17 cellular contexts compared by ENCODE assay signal in genomic region chrY:12289415-12289814, GRCh38.
A peak's percentile ranks its signal among the peaks of the same experiment; 100 is the strongest.
DNase-seq lines count a peak whose midpoint lies in the region; ATAC-seq and TF ChIP-seq lines count a peak whose summit lies in the region.
"Had no signal": no experiment of that assay in that cellular context is flagged by ENCODE, and none has a peak within 500 bp of the region (broad histone marks: within the 10 kb centered on the region; RNA-seq: fewer than 3 reads in every experiment).

No MANE protein-coding gene starts in this region.

- ATAC-seq in activated T-cell treated with anti-CD3 and anti-CD28 coated beads, Interleukin-2, amount 50 U/mL, for 72 hours (replicated peaks in 1 of 2) = peak in 1 of 2 donors; percentile 26
- no peak for ATAC-seq in CD8-positive, alpha-beta T cell
- ATAC-seq in activated T-helper 17 cell treated with anti-CD3 and anti-CD28 coated beads, Interleukin-2, amount 50 U/mL, for 72 hours (replicated peaks) = peak; percentile 35
- no peak for ATAC-seq in HG03378 (IDR thresholded peaks at IDR 0.05; ENCODE audit: unreplicated experiment)
- ATAC-seq: HCT116 had no signal

- H3K4me3 ChIP-seq in CD8-positive, alpha-beta T cell (ENCODE audit: low read depth, low read length) = no peak overlapping the region
- H3K4me3 ChIP-seq in MG63 = peak overlapping the region; percentile 20

- H3K9me3 Mint-ChIP-seq in activated T-cell treated with anti-CD3 and anti-CD28 coated beads, Interleukin-2, amount 50 U/mL, for 72 hours = no peaks in the 10 kb centered on the region
- no peaks in the 10 kb centered on the region for H3K9me3 Mint-ChIP-seq in CD8-positive, alpha-beta T cell
- H3K9me3 Mint-ChIP-seq in activated T-helper 17 cell treated with anti-CD3 and anti-CD28 coated beads, Interleukin-2, amount 50 U/mL, for 72 hours = peaks cover 3% of the 10 kb centered on the region

- intact Hi-C loops in CD8-positive, alpha-beta T cell (cut with DNase I, micrococcal nuclease) = no loop called here

- no peaks in the 10 kb centered on the region for H3K4me1 ChIP-seq in CD8-positive, alpha-beta T cell (ENCODE audit: insufficient read depth, low read length)

- no peaks in the 10 kb centered on the region for H3K27me3 ChIP-seq in CD8-positive, alpha-beta T cell (ENCODE audit: insufficient read depth, low read length)
- no peaks in the 10 kb centered on the region for H3K27me3 ChIP-seq in MG63

- POLR2A ChIA-PET in CD8-positive, alpha-beta T cell (lab: Charles Lee) = no interaction called here

- no peaks in the 10 kb centered on the region for H3K27me3 Mint-ChIP-seq in activated T-cell treated with anti-CD3 and anti-CD28 coated beads, Interleukin-2, amount 50 U/mL, for 72 hours (ENCODE audit: low read depth)
- peaks cover 4% of the 10 kb centered on the region for H3K27me3 Mint-ChIP-seq in CD8-positive, alpha-beta T cell (ENCODE audit: low read depth)
- H3K27me3 Mint-ChIP-seq in activated T-helper 17 cell treated with anti-CD3 and anti-CD28 coated beads, Interleukin-2, amount 50 U/mL, for 72 hours = peaks cover 21% of the 10 kb centered on the region

- CTCF ChIA-PET in CD8-positive, alpha-beta T cell (lab: Charles Lee) = no interaction called here

- no peak overlapping the region for H3K27ac ChIP-seq in CD8-positive, alpha-beta T cell (ENCODE audit: low read depth, low read length)

- H3K27ac Mint-ChIP-seq in activated T-cell treated with anti-CD3 and anti-CD28 coated beads, Interleukin-2, amount 50 U/mL, for 72 hours = peak overlapping the region; percentile 27
- H3K27ac Mint-ChIP-seq in CD8-positive, alpha-beta T cell = peak overlapping the region; percentile 49
- H3K27ac Mint-ChIP-seq in activated T-helper 17 cell treated with anti-CD3 and anti-CD28 coated beads, Interleukin-2, amount 50 U/mL, for 72 hours = peak overlapping the region; percentile 9

- DNase-seq in activated T-cell treated with anti-CD3 and anti-CD28 coated beads, Interleukin-2, amount 50 U/mL, for 72 hours = no peak
- DNase-seq in activated T-cell treated with anti-CD3 and anti-CD28 coated beads for 4 hours (no peak), MG63 (no peak), NCI-H1436 (lab: John Stamatoyannopoulos, UW) (no peak)
- no peak for DNase-seq in CD8-positive, alpha-beta T cell
- no peak for DNase-seq in stimulated activated CD4-positive, alpha-beta T cell treated with anti-CD3 and anti-CD28 coated beads, Interleukin-15, amount 100 ng/mL, for 24 hours
- DNase-seq: DMS153, NCI-H1092 treated with DMSO at 0.1 percent for 48 hours, NCI-H1436 treated with DMSO at 0.1 percent for 48 hours, NCI-H187 treated with DMSO at 0.1 percent for 48 hours, NCI-H2171 treated with DMSO at 0.1 percent for 48 hours, NCI-H345, NCI-H524 treated with DMSO at 0.1 percent for 48 hours, NCI-H774 had no signal

- TF ChIP-seq CTCF in CD8-positive, alpha-beta T cell (IDR thresholded peaks at IDR 0.05) = no peak

- peak overlapping the region in 1 of 2 donors; percentile 13 for H3K4me3 Mint-ChIP-seq in activated T-cell treated with anti-CD3 and anti-CD28 coated beads, Interleukin-2, amount 50 U/mL, for 72 hours
- H3K4me3 Mint-ChIP-seq in CD8-positive, alpha-beta T cell = peak overlapping the region; percentile 38
- H3K4me3 Mint-ChIP-seq in activated T-helper 17 cell treated with anti-CD3 and anti-CD28 coated beads, Interleukin-2, amount 50 U/mL, for 72 hours = peak overlapping the region; percentile 8

- no peaks in the 10 kb centered on the region for H3K36me3 ChIP-seq in CD8-positive, alpha-beta T cell (ENCODE audit: insufficient read depth, low read length)
- H3K36me3 ChIP-seq in MG63 = no peaks in the 10 kb centered on the region

- no peaks in the 10 kb centered on the region for H3K36me3 Mint-ChIP-seq in activated T-cell treated with anti-CD3 and anti-CD28 coated beads, Interleukin-2, amount 50 U/mL, for 72 hours (ENCODE audit: insufficient read depth in 2 of 2)
- no peaks in the 10 kb centered on the region for H3K36me3 Mint-ChIP-seq in CD8-positive, alpha-beta T cell
- H3K36me3 Mint-ChIP-seq in activated T-helper 17 cell treated with anti-CD3 and anti-CD28 coated beads, Interleukin-2, amount 50 U/mL, for 72 hours (ENCODE audit: low read depth) = no peaks in the 10 kb centered on the region

- H3K4me1 Mint-ChIP-seq in activated T-cell treated with anti-CD3 and anti-CD28 coated beads, Interleukin-2, amount 50 U/mL, for 72 hours (ENCODE audit: low read depth) = no peaks in the 10 kb centered on the region
- H3K4me1 Mint-ChIP-seq in CD8-positive, alpha-beta T cell (ENCODE audit: low read depth) = peaks cover 17% of the 10 kb centered on the region
- H3K4me1 Mint-ChIP-seq in activated T-helper 17 cell treated with anti-CD3 and anti-CD28 coated beads, Interleukin-2, amount 50 U/mL, for 72 hours = peaks cover 12% of the 10 kb centered on the region

- H3K9me3 ChIP-seq in CD8-positive, alpha-beta T cell (ENCODE audit: low read length) = no peaks in the 10 kb centered on the region
- no peaks in the 10 kb centered on the region for H3K9me3 ChIP-seq in MG63
